ENCODE assay signal across 8 cellular contexts in genomic region chr2:241736111-241736510, GRCh38. TPM values are rescaled to one million over a fixed set of nuclear protein-coding genes. Genes with fewer than 3 reads are reported as not detected.
DNase-seq lines count a peak whose midpoint lies in the region; ATAC-seq and TF ChIP-seq lines count a peak whose summit lies in the region.
"Had no signal": no experiment of that assay in that cellular context is flagged by ENCODE, and none has a peak within 500 bp of the region (broad histone marks: within the 10 kb centered on the region; RNA-seq: fewer than 3 reads in every experiment).

No MANE protein-coding gene starts in this region.

- H3K27me3 Mint-ChIP-seq in CD8-positive, alpha-beta T cell (ENCODE audit: low read depth) = no peaks in the 10 kb centered on the region
- no peaks in the 10 kb centered on the region for H3K27me3 Mint-ChIP-seq in nephron progenitor cell (ENCODE audit: low read depth, poor library complexity)

- ATAC-seq in CD8-positive, alpha-beta T cell = no peak
- ATAC-seq in GM21526 (IDR thresholded peaks at IDR 0.05; ENCODE audit: low FRiP score, unreplicated experiment) = no peak

- H3K9ac ChIP-seq in adipocyte (ENCODE audit: low read length) = no peak overlapping the region

- no peaks in the 10 kb centered on the region for H3K9me3 Mint-ChIP-seq in CD8-positive, alpha-beta T cell
- H3K9me3 Mint-ChIP-seq in nephron progenitor cell = no peaks in the 10 kb centered on the region

- H3K27ac Mint-ChIP-seq in CD8-positive, alpha-beta T cell = no peak overlapping the region
- no peak overlapping the region for H3K27ac Mint-ChIP-seq in nephron progenitor cell

- intact Hi-C loops in CD8-positive, alpha-beta T cell (cut with DNase I, micrococcal nuclease) = loop anchor here (10.0 kb wide), 1 partner anchor 381 kb away; the partner anchor contains the start of gene FARP2 (in 2 of the 2)

- no peaks in the 10 kb centered on the region for H3K9me3 ChIP-seq in CD8-positive, alpha-beta T cell (ENCODE audit: low read length)
- no peaks in the 10 kb centered on the region for H3K9me3 ChIP-seq in adipocyte (ENCODE audit: control insufficient read depth, low read length)

- POLR2A ChIA-PET in CD8-positive, alpha-beta T cell (lab: Charles Lee) = no interaction called here

- peaks cover 7% of the 10 kb centered on the region for H3K36me3 Mint-ChIP-seq in CD8-positive, alpha-beta T cell
- peaks cover 16% of the 10 kb centered on the region for H3K36me3 Mint-ChIP-seq in nephron progenitor cell (ENCODE audit: low read depth)

- H3K36me3 ChIP-seq in CD8-positive, alpha-beta T cell (ENCODE audit: insufficient read depth, low read length) = no peaks in the 10 kb centered on the region
- no peaks in the 10 kb centered on the region for H3K36me3 ChIP-seq in adipocyte (ENCODE audit: control insufficient read depth, insufficient read depth, low read length, severe bottlenecking)

- H3K4me1 Mint-ChIP-seq in CD8-positive, alpha-beta T cell (ENCODE audit: low read depth) = peaks cover 36% of the 10 kb centered on the region
- H3K4me1 Mint-ChIP-seq in nephron progenitor cell = peaks cover 38% of the 10 kb centered on the region

- DNase-seq in CD8-positive, alpha-beta T cell = no peak
- DNase-seq in HFF-Myc (ENCODE audit: extremely low read depth, low read depth) = no peak
- no peak for DNase-seq in adipocyte (ENCODE audit: low read depth)
- DNase-seq in nephron progenitor cell = no peak
- no peak for DNase-seq in NCI-H446 (lab: John Stamatoyannopoulos, UW)
- no peak for DNase-seq in NCI-H82 (lab: John Stamatoyannopoulos, UW)
- DNase-seq: stimulated activated CD4-positive, alpha-beta T cell treated with anti-CD3 and anti-CD28 coated beads, Interleukin-1b, Interleukin-23, amount 100 ng/mL, for 48 hours had no signal

- no peak overlapping the region for H3K4me3 ChIP-seq in CD8-positive, alpha-beta T cell (ENCODE audit: low read depth, low read length)
- H3K4me3 ChIP-seq in HFF-Myc (replicated peaks; ENCODE audit: low read depth, low read length) (peak overlapping the region; percentile 80), adipocyte (ENCODE audit: low read length) (peak overlapping the region; percentile 88)

- no peak for TF ChIP-seq CTCF in CD8-positive, alpha-beta T cell (IDR thresholded peaks at IDR 0.05)
- TF ChIP-seq CTCF in HFF-Myc (IDR thresholded peaks at IDR 0.05; ENCODE audit: low read depth, low read length, missing control alignments) = no peak
- TF ChIP-seq CTCF in nephron progenitor cell (IDR thresholded peaks at IDR 0.05) = no peak

- no peaks in the 10 kb centered on the region for H3K27me3 ChIP-seq in CD8-positive, alpha-beta T cell (ENCODE audit: insufficient read depth, low read length)
- no peaks in the 10 kb centered on the region for H3K27me3 ChIP-seq in adipocyte (replicated peaks; ENCODE audit: control insufficient read depth, insufficient read depth, low read length)

- H3K4me3 Mint-ChIP-seq in CD8-positive, alpha-beta T cell = peak overlapping the region; percentile 86
- H3K4me3 Mint-ChIP-seq in nephron progenitor cell = peak overlapping the region; percentile 78

- CTCF ChIA-PET in CD8-positive, alpha-beta T cell (lab: Charles Lee) = interaction anchor here (0.8 kb wide), 1 partner anchor 11 kb away, joined by 3 read pairs; no protein-coding TSS in a partner anchor

- no peak overlapping the region for H3K27ac ChIP-seq in CD8-positive, alpha-beta T cell (ENCODE audit: low read depth, low read length)

- peaks cover 37% of the 10 kb centered on the region for H3K4me1 ChIP-seq in CD8-positive, alpha-beta T cell (ENCODE audit: insufficient read depth, low read length)
- H3K4me1 ChIP-seq in adipocyte (ENCODE audit: control insufficient read depth, insufficient read depth, low read length) = peaks cover 11% of the 10 kb centered on the region

RNA-seq across cellular contexts. Expression of gene D2HGDH, which starts 1.7 kb away (rescaled TPM):
- total RNA-seq in CD8-positive, alpha-beta T cell = 10 to 100 TPM; 41.6 to 46.4 TPM

RNA-seq across cellular contexts. Expression of gene ING5, which starts 34.3 kb away (rescaled TPM):
- 10 to 100 TPM; 32.5 to 34.9 TPM for total RNA-seq in CD8-positive, alpha-beta T cell

RNA-seq across cellular contexts. Expression of gene GAL3ST2, which starts 40.5 kb away (rescaled TPM):
- 1 to 10 TPM in 1 of 2 experiments, under 1 TPM in 1; 0.81 to 1.1 TPM for total RNA-seq in CD8-positive, alpha-beta T cell

RNA-seq across cellular contexts. Expression of gene DTYMK, which starts 49.5 kb away (rescaled TPM):
- total RNA-seq in CD8-positive, alpha-beta T cell = 1 to 10 TPM; 3.7 to 6.0 TPM
